Comparison of ENCODE assay signal across 3 cellular contexts in genomic region chr7:128856001-128856718, GRCh38.
TF ChIP-seq lines count a peak whose summit lies in the region.

No MANE protein-coding gene starts in this region.

TF ChIP-seq in GM23338, 12 proteins besides CTCF, POLR2A, EP300 and RAD21:
- no peak for TF ChIP-seq REST (IDR thresholded peaks at IDR 0.05; ENCODE audit: unreplicated experiment)
- TF ChIP-seq POLR2AphosphoS5 (IDR thresholded peaks at IDR 0.05; ENCODE audit: low read depth), result no peak
- TF ChIP-seq ZNF331 (CRISPR knock-in tag; IDR thresholded peaks at IDR 0.05; ENCODE audit: low read depth), result no peak
- no peak for TF ChIP-seq JUNB (IDR thresholded peaks at IDR 0.05; ENCODE audit: unreplicated experiment)

TF ChIP-seq in HEK293, 187 proteins besides CTCF, POLR2A, EP300 and RAD21:
- peak; percentile 18; the same call in 1 of the 2 replicates for TF ChIP-seq GLIS1 (tag by site-specific recombination; IDR thresholded peaks at IDR 0.05)
- TF ChIP-seq TRIM28 (IDR thresholded peaks at IDR 0.05; ENCODE audit: borderline replicate concordance, low read length), result no peak
- no peak for TF ChIP-seq OVOL3 (tag by site-specific recombination; IDR thresholded peaks at IDR 0.05)
- TF ChIP-seq EGR2 (tag by site-specific recombination; IDR thresholded peaks at IDR 0.05; ENCODE audit: low read depth), result peak; percentile 70
- TF ChIP-seq ZNF280C (tag by site-specific recombination; IDR thresholded peaks at IDR 0.05), result no peak
- TF ChIP-seq ZFHX2 (tag by site-specific recombination; conservative IDR thresholded peaks at IDR 0.05), result peak; percentile 70
- TF ChIP-seq ZNF184 (tag by site-specific recombination; IDR thresholded peaks at IDR 0.05), result no peak
- no peak for TF ChIP-seq ZNF350 (tag by site-specific recombination; IDR thresholded peaks at IDR 0.05)
- no peak for TF ChIP-seq BCL6B (tag by site-specific recombination; IDR thresholded peaks at IDR 0.05)
- no peak for TF ChIP-seq ZBTB49 (tag by site-specific recombination; IDR thresholded peaks at IDR 0.05; ENCODE audit: low read depth)
- no peak for TF ChIP-seq ZBTB7A (tag by site-specific recombination; IDR thresholded peaks at IDR 0.05; ENCODE audit: low read depth)
- no peak for TF ChIP-seq ZNF202 (tag by site-specific recombination; IDR thresholded peaks at IDR 0.05; ENCODE audit: borderline replicate concordance)
- no peak for TF ChIP-seq ZNF18 (tag by site-specific recombination; IDR thresholded peaks at IDR 0.05)
- no peak for TF ChIP-seq INSM2 (tag by site-specific recombination; IDR thresholded peaks at IDR 0.05)

TF ChIP-seq in K562, 482 proteins besides CTCF, POLR2A, EP300 and RAD21:
- TF ChIP-seq EWSR1 (IDR thresholded peaks at IDR 0.05; ENCODE audit: borderline replicate concordance, low read depth, partially characterized antibody), result no peak
- peak; percentile 57 for TF ChIP-seq RBFOX2 (IDR thresholded peaks at IDR 0.05; ENCODE audit: low read depth, low read length)
- no peak for TF ChIP-seq ZNF124 (CRISPR knock-in tag; IDR thresholded peaks at IDR 0.05)
- TF ChIP-seq RBM22 (IDR thresholded peaks at IDR 0.05; ENCODE audit: low read depth, low read length, poor library complexity, severe bottlenecking), result peak; percentile 46
- TF ChIP-seq POLR2G (IDR thresholded peaks at IDR 0.05; ENCODE audit: low read depth, low read length), result peak; percentile 64
- TF ChIP-seq RREB1 (CRISPR knock-in tag; IDR thresholded peaks at IDR 0.05), result no peak
